ENCODE assay signal across 24 cellular contexts in genomic region chr20:56229821-56230220, GRCh38. TPM values are rescaled to one million over a fixed set of nuclear protein-coding genes. Genes with fewer than 3 reads are reported as not detected.
"Had no signal": no experiment of that assay in that cellular context is flagged by ENCODE, and none has a peak within 500 bp of the region (broad histone marks: within the 10 kb centered on the region; RNA-seq: fewer than 3 reads in every experiment).

No MANE protein-coding gene starts in this region.

- H3K4me3 Mint-ChIP-seq: dendritic cell treated with granulocyte-macrophage colony-stimulating factor and Interleukin-4, amounts not matched to agents 40 ng/mL and 50 ng/mL, for 4 days; effector memory CD8-positive, alpha-beta T cell; naive B cell; nephron; stimulated activated memory B cell treated with anti-CD40 and anti-IgM and Interleukin-4, amounts not matched to agents 10 μg/mL and 1 μg/mL and 100 μg/mL, for 72 hours; stimulated activated naive CD8-positive, alpha-beta T cell treated with anti-CD3 and anti-CD28 coated beads, Interleukin-15, amount 100 ng/mL, for 72 hours had no signal

- H3K27me3 Mint-ChIP-seq: dendritic cell treated with granulocyte-macrophage colony-stimulating factor and Interleukin-4, amounts not matched to agents 40 ng/mL and 50 ng/mL, for 4 days; progenitor cell of endocrine pancreas; stimulated activated memory B cell treated with anti-CD40 and anti-IgM and Interleukin-4, amounts not matched to agents 10 μg/mL and 1 μg/mL and 100 μg/mL, for 72 hours had no signal

- H3K27ac Mint-ChIP-seq: dendritic cell treated with granulocyte-macrophage colony-stimulating factor and Interleukin-4, amounts not matched to agents 40 ng/mL and 50 ng/mL, for 4 days; effector memory CD8-positive, alpha-beta T cell; naive B cell; nephron; progenitor cell of endocrine pancreas; stimulated activated memory B cell treated with anti-CD40 and anti-IgM and Interleukin-4, amounts not matched to agents 10 μg/mL and 1 μg/mL and 100 μg/mL, for 72 hours; stimulated activated naive CD8-positive, alpha-beta T cell treated with anti-CD3 and anti-CD28 coated beads, Interleukin-15, amount 100 ng/mL, for 72 hours had no signal

- H3K4me1 Mint-ChIP-seq: naive B cell; nephron; stimulated activated memory B cell treated with anti-CD40 and anti-IgM and Interleukin-4, amounts not matched to agents 10 μg/mL and 1 μg/mL and 100 μg/mL, for 72 hours; stimulated activated naive CD8-positive, alpha-beta T cell treated with anti-CD3 and anti-CD28 coated beads, Interleukin-15, amount 100 ng/mL, for 72 hours had no signal

- H3K4me1 ChIP-seq: esophagus muscularis mucosa, foreskin keratinocyte, pancreas, testis, tibial nerve had no signal

- H3K9me3 ChIP-seq: pancreas, testis had no signal

- FAIRE-seq: colon, pancreas had no signal

- H3K27me3 ChIP-seq: foreskin keratinocyte, pancreas, testis, tibial nerve had no signal

- H3K36me3 Mint-ChIP-seq: stimulated activated memory B cell treated with anti-CD40 and anti-IgM and Interleukin-4, amounts not matched to agents 10 μg/mL and 1 μg/mL and 100 μg/mL, for 72 hours had no signal

- DNase-seq: effector memory CD8-positive, alpha-beta T cell; foreskin keratinocyte; left colon; left ventricle myocardium superior; mesendoderm; naive B cell; occipital lobe; pancreas; right cardiac atrium; stimulated activated CD4-positive, alpha-beta T cell treated with anti-CD3 and anti-CD28 coated beads, Interleukin-4, amount 100 ng/mL, for 24 hours; stimulated activated naive CD8-positive, alpha-beta T cell treated with anti-CD3 and anti-CD28 coated beads, Interleukin-15, amount 100 ng/mL, for 72 hours; testis had no signal

- H3K36me3 ChIP-seq: esophagus muscularis mucosa, pancreas, tibial nerve had no signal

- ATAC-seq: effector memory CD8-positive, alpha-beta T cell; foreskin keratinocyte; left colon; left ventricle myocardium superior; pancreas; right cardiac atrium; stimulated activated memory B cell treated with anti-CD40 and anti-IgM and Interleukin-4, amounts not matched to agents 10 μg/mL and 1 μg/mL and 100 μg/mL, for 72 hours; stimulated activated naive CD8-positive, alpha-beta T cell treated with anti-CD3 and anti-CD28 coated beads, Interleukin-15, amount 100 ng/mL, for 72 hours had no signal

- H3K27ac ChIP-seq: epithelial cell of prostate, esophagus muscularis mucosa, foreskin keratinocyte, pancreas, testis, tibial nerve had no signal

- H3K4me3 ChIP-seq: esophagus muscularis mucosa, lung, pancreas, testis, tibial nerve had no signal

RNA-seq across cellular contexts. Expression of gene MC3R, which starts 18.7 kb away (rescaled TPM):
- total RNA-seq: esophagus muscularis mucosa, foreskin keratinocyte, kidney epithelial cell, left colon, left ventricle myocardium superior, lung, occipital lobe, pancreas, progenitor cell of endocrine pancreas, right cardiac atrium, subcutaneous adipose tissue, testis, tibial nerve, ureter had no signal
